ENCODE assay signal across 22 cellular contexts in genomic region chr3:111838133-111838532, GRCh38. TPM values are rescaled to one million over a fixed set of nuclear protein-coding genes. Genes with fewer than 3 reads are reported as not detected.
"Had no signal": no experiment of that assay in that cellular context is flagged by ENCODE, and none has a peak within 500 bp of the region (broad histone marks: within the 10 kb centered on the region; RNA-seq: fewer than 3 reads in every experiment).

No MANE protein-coding gene starts in this region.

- ATAC-seq: Panc1 had no signal

- H3K4me3 ChIP-seq: MG63 had no signal

- H3K27me3 ChIP-seq: MG63 had no signal

- H3K27ac ChIP-seq: RWPE1 had no signal

- DNase-seq: IMR-90, Karpas-422, KG1, MG63, NCI-H1092 treated with DMSO at 0.1 percent for 48 hours, NCI-H1436, NCI-H187, NCI-H2029, NCI-H2081 treated with DMSO at 0.1 percent for 48 hours, NCI-H2171, NCI-H226, NCI-H446, NCI-H510A, NCI-H524 treated with DMSO at 0.1 percent for 48 hours, NCI-H69, NCI-H774, SHP77, SK-N-SH, SW 1271 had no signal

- H3K36me3 ChIP-seq: MG63 had no signal

- H3K4me2 ChIP-seq: SK-N-SH had no signal

- H3K9ac ChIP-seq: SK-N-SH had no signal

- H3K9me3 ChIP-seq: MG63, SK-N-SH had no signal

RNA-seq across cellular contexts. Expression of gene PHLDB2, which starts 20.9 kb away (rescaled TPM):
- total RNA-seq: HT-29 had no signal
